In genomic region chr10:112302335-112302734, GRCh38 we compare ENCODE assay signal across 2 cellular contexts.
A peak's percentile ranks its signal among the peaks of the same experiment; 100 is the strongest.
TF ChIP-seq lines count a peak whose summit lies in the region.

No MANE protein-coding gene starts in this region.

TF ChIP-seq in WTC11, 78 proteins besides CTCF, POLR2A, EP300 and RAD21:
- TF ChIP-seq ETV6 (CRISPR knock-in tag; IDR thresholded peaks at IDR 0.05) (no peak), SOX15 (CRISPR knock-in tag; IDR thresholded peaks at IDR 0.05) (no peak), ERG (CRISPR knock-in tag; IDR thresholded peaks at IDR 0.05) (no peak), HMGA2 (CRISPR knock-in tag; IDR thresholded peaks at IDR 0.05) (no peak), GABPB1 (CRISPR knock-in tag; IDR thresholded peaks at IDR 0.05) (0 out of 2 replicates have a peak, but pooled peaks have one; percentile 29), NR1H2 (CRISPR knock-in tag; IDR thresholded peaks at IDR 0.05) (no peak), FOXP1 (CRISPR knock-in tag; IDR thresholded peaks at IDR 0.05; ENCODE audit: borderline replicate concordance) (no peak), ESRRA (CRISPR knock-in tag; IDR thresholded peaks at IDR 0.05; ENCODE audit: borderline replicate concordance) (no peak)
- TF ChIP-seq, protein P1, sequence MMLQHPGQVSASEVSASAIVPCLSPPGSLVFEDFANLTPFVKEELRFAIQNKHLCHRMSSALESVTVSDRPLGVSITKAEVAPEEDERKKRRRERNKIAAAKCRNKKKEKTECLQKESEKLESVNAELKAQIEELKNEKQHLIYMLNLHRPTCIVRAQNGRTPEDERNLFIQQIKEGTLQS (CRISPR knock-in tag; conservative IDR thresholded peaks at IDR 0.05), result no peak
TF ChIP-seq in WTC11: peak in this region for 1.

TF ChIP-seq in HepG2, 621 proteins besides CTCF, POLR2A, EP300 and RAD21 (continues in another document):
- TF ChIP-seq ZNF75D (CRISPR knock-in tag; IDR thresholded peaks at IDR 0.05; ENCODE audit: borderline replicate concordance), result no peak
- TF ChIP-seq MLX (CRISPR knock-in tag; IDR thresholded peaks at IDR 0.05), result no peak
- no peak for TF ChIP-seq MAFF (IDR thresholded peaks at IDR 0.05; ENCODE audit: low read depth, low read length)
- no peak; the same call in 1 of the 2 replicates for TF ChIP-seq GMEB1 (CRISPR knock-in tag; IDR thresholded peaks at IDR 0.05; ENCODE audit: borderline replicate concordance)
- TF ChIP-seq KLF12 (CRISPR knock-in tag; IDR thresholded peaks at IDR 0.05; ENCODE audit: borderline replicate concordance), result no peak
- no peak for TF ChIP-seq ZNF607 (CRISPR knock-in tag; IDR thresholded peaks at IDR 0.05; ENCODE audit: borderline replicate concordance)
- no peak for TF ChIP-seq ZNF570 (CRISPR knock-in tag; IDR thresholded peaks at IDR 0.05; ENCODE audit: borderline replicate concordance)
- TF ChIP-seq RCOR2 (CRISPR knock-in tag; IDR thresholded peaks at IDR 0.05), result peak; percentile 58
- no peak for TF ChIP-seq MAZ (IDR thresholded peaks at IDR 0.05; ENCODE audit: borderline replicate concordance, low read depth, low read length)
- TF ChIP-seq MAZ (CRISPR knock-in tag; IDR thresholded peaks at IDR 0.05; ENCODE audit: low read depth), result no peak
- no peak for TF ChIP-seq KLF6 (CRISPR knock-in tag; IDR thresholded peaks at IDR 0.05)
- no peak for TF ChIP-seq MAFK (conservative IDR thresholded peaks at IDR 0.05 in 1 of 2, IDR thresholded peaks at IDR 0.05 in 1 of 2; ENCODE audit: low read length in 2 of 2)
- no peak for TF ChIP-seq SKI (IDR thresholded peaks at IDR 0.05; ENCODE audit: partially characterized antibody)
- no peak for TF ChIP-seq ZNF326 (CRISPR knock-in tag; IDR thresholded peaks at IDR 0.05; ENCODE audit: borderline replicate concordance)
- TF ChIP-seq ISX (CRISPR knock-in tag; conservative IDR thresholded peaks at IDR 0.05), result no peak
- TF ChIP-seq, protein P2, sequence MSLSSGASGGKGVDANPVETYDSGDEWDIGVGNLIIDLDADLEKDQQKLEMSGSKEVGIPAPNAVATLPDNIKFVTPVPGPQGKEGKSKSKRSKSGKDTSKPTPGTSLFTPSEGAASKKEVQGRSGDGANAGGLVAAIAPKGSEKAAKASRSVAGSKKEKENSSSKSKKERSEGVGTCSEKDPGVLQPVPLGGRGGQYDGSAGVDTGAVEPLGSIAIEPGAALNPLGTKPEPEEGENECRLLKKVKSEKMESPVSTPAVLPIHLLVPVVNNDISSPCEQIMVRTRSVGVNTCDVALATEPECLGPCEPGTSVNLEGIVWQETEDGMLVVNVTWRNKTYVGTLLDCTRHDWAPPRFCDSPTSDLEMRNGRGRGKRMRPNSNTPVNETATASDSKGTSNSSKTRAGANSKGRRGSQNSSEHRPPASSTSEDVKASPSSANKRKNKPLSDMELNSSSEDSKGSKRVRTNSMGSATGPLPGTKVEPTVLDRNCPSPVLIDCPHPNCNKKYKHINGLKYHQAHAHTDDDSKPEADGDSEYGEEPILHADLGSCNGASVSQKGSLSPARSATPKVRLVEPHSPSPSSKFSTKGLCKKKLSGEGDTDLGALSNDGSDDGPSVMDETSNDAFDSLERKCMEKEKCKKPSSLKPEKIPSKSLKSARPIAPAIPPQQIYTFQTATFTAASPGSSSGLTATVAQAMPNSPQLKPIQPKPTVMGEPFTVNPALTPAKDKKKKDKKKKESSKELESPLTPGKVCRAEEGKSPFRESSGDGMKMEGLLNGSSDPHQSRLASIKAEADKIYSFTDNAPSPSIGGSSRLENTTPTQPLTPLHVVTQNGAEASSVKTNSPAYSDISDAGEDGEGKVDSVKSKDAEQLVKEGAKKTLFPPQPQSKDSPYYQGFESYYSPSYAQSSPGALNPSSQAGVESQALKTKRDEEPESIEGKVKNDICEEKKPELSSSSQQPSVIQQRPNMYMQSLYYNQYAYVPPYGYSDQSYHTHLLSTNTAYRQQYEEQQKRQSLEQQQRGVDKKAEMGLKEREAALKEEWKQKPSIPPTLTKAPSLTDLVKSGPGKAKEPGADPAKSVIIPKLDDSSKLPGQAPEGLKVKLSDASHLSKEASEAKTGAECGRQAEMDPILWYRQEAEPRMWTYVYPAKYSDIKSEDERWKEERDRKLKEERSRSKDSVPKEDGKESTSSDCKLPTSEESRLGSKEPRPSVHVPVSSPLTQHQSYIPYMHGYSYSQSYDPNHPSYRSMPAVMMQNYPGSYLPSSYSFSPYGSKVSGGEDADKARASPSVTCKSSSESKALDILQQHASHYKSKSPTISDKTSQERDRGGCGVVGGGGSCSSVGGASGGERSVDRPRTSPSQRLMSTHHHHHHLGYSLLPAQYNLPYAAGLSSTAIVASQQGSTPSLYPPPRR (CRISPR knock-in tag; IDR thresholded peaks at IDR 0.05; ENCODE audit: borderline replicate concordance), result peak; percentile 72; the same call in 1 of the 2 replicates
- no peak for TF ChIP-seq PHF8 (CRISPR knock-in tag; IDR thresholded peaks at IDR 0.05)
- TF ChIP-seq RXRA (CRISPR knock-in tag; IDR thresholded peaks at IDR 0.05), result no peak; the same call in 1 of the 2 replicates
- TF ChIP-seq PRDM4 (CRISPR knock-in tag; IDR thresholded peaks at IDR 0.05; ENCODE audit: borderline replicate concordance), result no peak
- TF ChIP-seq TCF7L2 (IDR thresholded peaks at IDR 0.05; ENCODE audit: low read depth, low read length), result no peak
- no peak for TF ChIP-seq NR3C1 (CRISPR knock-in tag; IDR thresholded peaks at IDR 0.05)
- no peak for TF ChIP-seq ZNF713 (CRISPR knock-in tag; IDR thresholded peaks at IDR 0.05)
- TF ChIP-seq SMAD3 (CRISPR knock-in tag; IDR thresholded peaks at IDR 0.05), result no peak
- TF ChIP-seq SPEN (CRISPR knock-in tag; IDR thresholded peaks at IDR 0.05; ENCODE audit: low read depth), result no peak
- no peak for TF ChIP-seq ZBTB8A (CRISPR knock-in tag; IDR thresholded peaks at IDR 0.05; ENCODE audit: borderline replicate concordance, low read depth)
- TF ChIP-seq TBP (CRISPR knock-in tag; IDR thresholded peaks at IDR 0.05), result no peak
- TF ChIP-seq ZGPAT (CRISPR knock-in tag; IDR thresholded peaks at IDR 0.05), result 0 out of 2 replicates have a peak, but pooled peaks have one; percentile 34
- TF ChIP-seq, protein P3, sequence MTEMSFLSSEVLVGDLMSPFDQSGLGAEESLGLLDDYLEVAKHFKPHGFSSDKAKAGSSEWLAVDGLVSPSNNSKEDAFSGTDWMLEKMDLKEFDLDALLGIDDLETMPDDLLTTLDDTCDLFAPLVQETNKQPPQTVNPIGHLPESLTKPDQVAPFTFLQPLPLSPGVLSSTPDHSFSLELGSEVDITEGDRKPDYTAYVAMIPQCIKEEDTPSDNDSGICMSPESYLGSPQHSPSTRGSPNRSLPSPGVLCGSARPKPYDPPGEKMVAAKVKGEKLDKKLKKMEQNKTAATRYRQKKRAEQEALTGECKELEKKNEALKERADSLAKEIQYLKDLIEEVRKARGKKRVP (CRISPR knock-in tag; IDR thresholded peaks at IDR 0.05), result peak in 1 of 2 experiments; percentile 36; a peak in 1 of 4 replicates
- TF ChIP-seq PTBP1 (IDR thresholded peaks at IDR 0.05; ENCODE audit: low read depth, low read length, poor library complexity, severe bottlenecking), result no peak
- TF ChIP-seq PPARG (CRISPR knock-in tag; conservative IDR thresholded peaks at IDR 0.05), result peak; percentile 74; the same call in 1 of the 2 replicates
- TF ChIP-seq TMF1 (CRISPR knock-in tag; IDR thresholded peaks at IDR 0.05; ENCODE audit: low read depth), result no peak
- no peak for TF ChIP-seq PAX8 (CRISPR knock-in tag; IDR thresholded peaks at IDR 0.05; ENCODE audit: borderline replicate concordance)
- TF ChIP-seq ZNF512B (CRISPR knock-in tag; IDR thresholded peaks at IDR 0.05; ENCODE audit: borderline replicate concordance), result no peak
- TF ChIP-seq HOXA3 (CRISPR knock-in tag; IDR thresholded peaks at IDR 0.05), result 0 out of 2 replicates have a peak, but pooled peaks have one; percentile 14
- no peak for TF ChIP-seq ZNF335 (CRISPR knock-in tag; IDR thresholded peaks at IDR 0.05)
- TF ChIP-seq DNMT3B (CRISPR knock-in tag; conservative IDR thresholded peaks at IDR 0.05), result no peak
- no peak for TF ChIP-seq HNRNPK (IDR thresholded peaks at IDR 0.05; ENCODE audit: low read depth, low read length, poor library complexity, severe bottlenecking)
- TF ChIP-seq SNAI1 (CRISPR knock-in tag; IDR thresholded peaks at IDR 0.05; ENCODE audit: borderline replicate concordance), result no peak
- no peak for TF ChIP-seq BCLAF1 (IDR thresholded peaks at IDR 0.05)
- TF ChIP-seq ESRRA (CRISPR knock-in tag; IDR thresholded peaks at IDR 0.05; ENCODE audit: low read depth), result 0 out of 2 replicates have a peak, but pooled peaks have one; percentile 30
- no peak for TF ChIP-seq REPIN1 (CRISPR knock-in tag; IDR thresholded peaks at IDR 0.05; ENCODE audit: borderline replicate concordance, low read depth)
- TF ChIP-seq REL (CRISPR knock-in tag; conservative IDR thresholded peaks at IDR 0.05), result no peak
- TF ChIP-seq SMARCC2 (IDR thresholded peaks at IDR 0.05), result no peak
